ENCODE assay signal across 20 cellular contexts in the genomic region with DNA sequence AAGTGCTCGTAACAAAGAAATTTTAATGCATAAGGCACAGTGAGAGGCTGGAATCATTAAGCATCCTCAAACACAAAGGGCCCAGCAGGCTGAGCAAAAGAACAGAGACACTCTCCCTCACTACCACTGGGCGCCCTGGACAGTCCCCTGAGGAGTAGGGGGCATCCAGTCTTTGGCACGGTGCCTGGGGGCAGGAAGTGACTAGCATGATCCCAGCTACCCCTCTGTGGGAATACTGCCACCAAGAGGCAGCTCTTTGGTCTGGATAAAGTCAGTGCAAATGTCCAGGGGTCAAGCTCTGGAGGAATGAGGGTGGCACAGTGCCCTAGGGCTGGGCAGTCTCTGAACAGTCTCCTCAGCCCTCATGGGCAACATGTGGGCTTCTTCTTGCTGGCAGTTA. TPM values are rescaled to one million over a fixed set of nuclear protein-coding genes. Genes with fewer than 3 reads are reported as not detected.
DNase-seq lines count a peak whose midpoint lies in the region; ATAC-seq and TF ChIP-seq lines count a peak whose summit lies in the region.
"Had no signal": no experiment of that assay in that cellular context is flagged by ENCODE, and none has a peak within 500 bp of the region (broad histone marks: within the 10 kb centered on the region; RNA-seq: fewer than 3 reads in every experiment).

No MANE protein-coding gene starts in this region.

- peaks cover 24% of the 10 kb centered on the region for H3K4me1 ChIP-seq in GM23338 (ENCODE audit: insufficient read depth)
- peaks cover 26% of the 10 kb centered on the region for H3K4me1 ChIP-seq in neural progenitor cell

- TF ChIP-seq CTCF in GM23338 (conservative IDR thresholded peaks at IDR 0.05; ENCODE audit: low read depth in 2 of 2) (peak in 1 of 2 experiments; percentile 33; a peak in 2 of 4 replicates), RWPE1 (conservative IDR thresholded peaks at IDR 0.05; ENCODE audit: low read depth) (no peak), neural progenitor cell (IDR thresholded peaks at IDR 0.05) (no peak)

- no peak overlapping the region for H3K4me2 ChIP-seq in GM23338
- no peak overlapping the region for H3K4me2 ChIP-seq in neural progenitor cell

- no peak overlapping the region for H3K9ac ChIP-seq in neural progenitor cell
- H3K9ac ChIP-seq: parathyroid adenoma had no signal

- no peaks in the 10 kb centered on the region for H3K9me2 ChIP-seq in GM23338 (ENCODE audit: insufficient read depth)

- DNase-seq in GM23338 (ENCODE audit: low spot score) (no peak), RWPE1 (ENCODE audit: low spot score) (no peak), neural progenitor cell (ENCODE audit: low spot score) (no peak), nucleus accumbens (lab: John Stamatoyannopoulos, UW) (no peak), NCI-H2081 treated with DMSO at 0.1 percent for 48 hours (lab: John Stamatoyannopoulos, UW) (no peak)
- DNase-seq: activated CD4-positive, alpha-beta T cell treated with anti-CD3 and anti-CD28 coated beads for 1 hour; activated naive CD8-positive, alpha-beta T cell treated with anti-CD3 and anti-CD28 coated beads, Interleukin-2, amount 10 ng/mL, durations not matched to agents 7 days and 5 days; CD4-positive, CD25-positive, alpha-beta regulatory T cell; DMS153; endodermal cell; GDM1; glutamatergic neuron; NCI-H1417 treated with DMSO at 0.1 percent for 48 hours; NCI-H2171 treated with DMSO at 0.1 percent for 48 hours; NCI-H526; stimulated activated naive CD4-positive, alpha-beta T cell; thyroid gland had no signal

- POLR2A ChIA-PET in RWPE1 (lab: Yijun Ruan, JAX; ENCODE audit: low non-redundant PET), result no interaction called here

- no peaks in the 10 kb centered on the region for H3K9me3 Mint-ChIP-seq in GM23338
- H3K9me3 Mint-ChIP-seq in neural progenitor cell, result no peaks in the 10 kb centered on the region
- H3K9me3 Mint-ChIP-seq: activated naive CD8-positive, alpha-beta T cell treated with anti-CD3 and anti-CD28 coated beads, Interleukin-2, amount 10 ng/mL, durations not matched to agents 7 days and 5 days; CD4-positive, CD25-positive, alpha-beta regulatory T cell; endodermal cell had no signal

- H3K4me3 ChIP-seq in GM23338, result no peak overlapping the region
- H3K4me3 ChIP-seq in neural progenitor cell, result no peak overlapping the region
- H3K4me3 ChIP-seq: skin epidermis, thyroid gland had no signal

- H4K20me1 ChIP-seq in GM23338 (replicated peaks; ENCODE audit: insufficient read depth) (peaks cover 3% of the 10 kb centered on the region; the same call in 1 of the 2 replicates), neural progenitor cell (ENCODE audit: low read depth) (no peaks in the 10 kb centered on the region)

- H3K79me2 ChIP-seq in GM23338 (replicated peaks; ENCODE audit: insufficient read depth), result peaks cover 35% of the 10 kb centered on the region
- peaks cover 36% of the 10 kb centered on the region for H3K79me2 ChIP-seq in neural progenitor cell (ENCODE audit: low read depth)
- H3K79me2 ChIP-seq: parathyroid adenoma had no signal

- H3K4me1 Mint-ChIP-seq in GM23338, result peaks cover 34% of the 10 kb centered on the region
- peaks cover 44% of the 10 kb centered on the region for H3K4me1 Mint-ChIP-seq in neural progenitor cell

- peaks cover 45% of the 10 kb centered on the region for H3K36me3 Mint-ChIP-seq in GM23338 (ENCODE audit: low read depth)
- peaks cover 24% of the 10 kb centered on the region for H3K36me3 Mint-ChIP-seq in neural progenitor cell
- H3K36me3 Mint-ChIP-seq: CD4-positive, CD25-positive, alpha-beta regulatory T cell had no signal

- CTCF ChIA-PET in RWPE1 (lab: Yijun Ruan, JAX), result interaction anchor here (0.7 kb wide), 1 partner anchor 521 kb away, joined by 3 read pairs; no protein-coding TSS in a partner anchor

- peaks cover 48% of the 10 kb centered on the region for H3F3A ChIP-seq in GM23338 (replicated peaks; ENCODE audit: low read depth)
- H3F3A ChIP-seq in neural progenitor cell (ENCODE audit: low read depth), result peaks cover 66% of the 10 kb centered on the region

- ATAC-seq in GM23338 (no peak), GM18517 (IDR thresholded peaks at IDR 0.05; ENCODE audit: unreplicated experiment) (no peak)

- H3K9me3 ChIP-seq in neural progenitor cell (ENCODE audit: low read depth), result no peaks in the 10 kb centered on the region
- H3K9me3 ChIP-seq: thyroid gland had no signal

- H3K27me3 ChIP-seq in GM23338 (ENCODE audit: insufficient read depth) (no peaks in the 10 kb centered on the region), neural progenitor cell (no peaks in the 10 kb centered on the region)
- H3K27me3 ChIP-seq: thyroid gland had no signal

- H3K27me3 Mint-ChIP-seq in GM23338 (ENCODE audit: insufficient read depth, low read depth, poor library complexity), result peaks cover 26% of the 10 kb centered on the region
- H3K27me3 Mint-ChIP-seq in neural progenitor cell (ENCODE audit: insufficient read depth, low read depth), result peaks cover 11% of the 10 kb centered on the region

- no peak overlapping the region for H3K27ac Mint-ChIP-seq in GM23338
- H3K27ac Mint-ChIP-seq in neural progenitor cell, result peak overlapping the region; percentile 69
- H3K27ac Mint-ChIP-seq: activated naive CD8-positive, alpha-beta T cell treated with anti-CD3 and anti-CD28 coated beads, Interleukin-2, amount 10 ng/mL, durations not matched to agents 7 days and 5 days; CD4-positive, CD25-positive, alpha-beta regulatory T cell had no signal

- H3K36me3 ChIP-seq in GM23338 (ENCODE audit: insufficient read depth), result peaks cover 13% of the 10 kb centered on the region; the same call in 1 of the 2 replicates
- H3K36me3 ChIP-seq in neural progenitor cell, result no peaks in the 10 kb centered on the region

- H3K4me3 Mint-ChIP-seq in GM23338 (peak overlapping the region; percentile 48; the same call in 1 of the 3 replicates), neural progenitor cell (no peak overlapping the region)
- H3K4me3 Mint-ChIP-seq: activated naive CD8-positive, alpha-beta T cell treated with anti-CD3 and anti-CD28 coated beads, Interleukin-2, amount 10 ng/mL, durations not matched to agents 7 days and 5 days; endodermal cell had no signal

- H3K27ac ChIP-seq in GM23338 (ENCODE audit: low read depth) (no peak overlapping the region), RWPE1 (peak overlapping the region; percentile 96), neural progenitor cell (no peak overlapping the region)
- H3K27ac ChIP-seq: parathyroid adenoma, skin epidermis, thyroid gland had no signal

- H2AFZ ChIP-seq in GM23338 (no peak overlapping the region), neural progenitor cell (replicated peaks) (no peak overlapping the region)
- H2AFZ ChIP-seq: parathyroid adenoma had no signal

TF ChIP-seq in GM23338, 12 proteins besides CTCF, POLR2A, EP300 and RAD21:
- TF ChIP-seq EZH2phosphoT487 (IDR thresholded peaks at IDR 0.05; ENCODE audit: unreplicated experiment) (no peak), ZNF331 (CRISPR knock-in tag; IDR thresholded peaks at IDR 0.05; ENCODE audit: low read depth) (no peak), EZH2 (IDR thresholded peaks at IDR 0.05; ENCODE audit: low read depth, unreplicated experiment) (no peak)

RNA-seq across cellular contexts. Expression of gene PROCA1, which starts 2.6 kb away (rescaled TPM):
- 10.0 and 11.3 TPM in 2 replicates for total RNA-seq in GM23338 (2014; rRNA removed; shearing (Covaris generic))
- polyA plus RNA-seq in GM23338 (2016; fragmentation: Nextera tagmentation; extraction: Ambion mirVana), result 14.4 and 14.9 TPM in 2 replicates
- total RNA-seq in neural progenitor cell (ENCODE audit: low replicate concordance), result 12.5 and 32.7 TPM in 2 replicates

RNA-seq across cellular contexts. Expression of gene RAB34, which starts 3.4 kb away (rescaled TPM):
- total RNA-seq in GM23338 (2014; rRNA removed; shearing (Covaris generic)), result 381 and 394 TPM in 2 replicates
- polyA plus RNA-seq in GM23338 (2016; fragmentation: Nextera tagmentation; extraction: Ambion mirVana), result 174 and 184 TPM in 2 replicates
- 82.8 and 133 TPM in 2 replicates for total RNA-seq in neural progenitor cell (ENCODE audit: low replicate concordance)

RNA-seq across cellular contexts. Expression of gene RPL23A, which starts 5.5 kb away (rescaled TPM):
- 592 and 656 TPM in 2 replicates for total RNA-seq in GM23338 (2014; rRNA removed; shearing (Covaris generic))
- 1,994 and 2,198 TPM in 2 replicates for polyA plus RNA-seq in GM23338 (2016; fragmentation: Nextera tagmentation; extraction: Ambion mirVana)
- total RNA-seq in neural progenitor cell (ENCODE audit: low replicate concordance), result 581 and 932 TPM in 2 replicates

RNA-seq across cellular contexts. Expression of gene TLCD1, which starts 11.8 kb away (rescaled TPM):
- total RNA-seq in GM23338 (2014; rRNA removed; shearing (Covaris generic)), result 16.9 and 26.5 TPM in 2 replicates
- 47.0 and 47.7 TPM in 2 replicates for polyA plus RNA-seq in GM23338 (2016; fragmentation: Nextera tagmentation; extraction: Ambion mirVana)
- total RNA-seq in neural progenitor cell (ENCODE audit: low replicate concordance), result 10.0 and 13.4 TPM in 2 replicates
- polyA plus RNA-seq: CD4-positive, CD25-positive, alpha-beta regulatory T cell had no signal

RNA-seq across cellular contexts. Expression of gene NEK8, which starts 14.3 kb away (rescaled TPM):
- 13.2 and 14.9 TPM in 2 replicates for total RNA-seq in GM23338 (2014; rRNA removed; shearing (Covaris generic))
- polyA plus RNA-seq in GM23338 (2016; fragmentation: Nextera tagmentation; extraction: Ambion mirVana), result 8.9 and 10.0 TPM in 2 replicates
- total RNA-seq in neural progenitor cell (ENCODE audit: low replicate concordance), result 3.7 and 9.2 TPM in 2 replicates
